1 cellular context compared by ENCODE assay signal in the genomic region with DNA sequence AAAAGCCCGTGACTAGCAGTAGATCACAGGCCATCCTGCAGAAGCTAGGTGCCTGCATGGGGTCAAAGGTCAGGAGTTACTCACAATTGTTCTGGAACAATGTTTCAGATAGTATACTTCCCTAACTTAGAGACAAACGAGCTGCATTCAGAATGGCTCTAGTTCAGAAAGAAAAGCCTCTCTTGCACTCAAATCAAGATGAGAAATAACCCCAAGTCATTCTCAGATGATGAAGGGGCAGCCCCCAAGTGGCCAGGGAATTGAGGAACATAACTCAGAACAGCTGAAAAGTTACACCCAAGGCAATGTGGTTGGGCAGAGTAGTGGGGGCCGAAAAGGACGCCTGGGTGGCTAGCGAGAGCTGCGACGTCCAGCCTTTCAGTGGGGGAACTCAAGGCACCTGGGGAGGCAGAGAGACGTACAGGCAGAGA.
TF ChIP-seq lines count a peak whose summit lies in the region.

No MANE protein-coding gene starts in this region.

TF ChIP-seq in K562, 482 proteins besides CTCF, POLR2A, EP300 and RAD21 (continued from another document):
- TF ChIP-seq, protein P1, sequence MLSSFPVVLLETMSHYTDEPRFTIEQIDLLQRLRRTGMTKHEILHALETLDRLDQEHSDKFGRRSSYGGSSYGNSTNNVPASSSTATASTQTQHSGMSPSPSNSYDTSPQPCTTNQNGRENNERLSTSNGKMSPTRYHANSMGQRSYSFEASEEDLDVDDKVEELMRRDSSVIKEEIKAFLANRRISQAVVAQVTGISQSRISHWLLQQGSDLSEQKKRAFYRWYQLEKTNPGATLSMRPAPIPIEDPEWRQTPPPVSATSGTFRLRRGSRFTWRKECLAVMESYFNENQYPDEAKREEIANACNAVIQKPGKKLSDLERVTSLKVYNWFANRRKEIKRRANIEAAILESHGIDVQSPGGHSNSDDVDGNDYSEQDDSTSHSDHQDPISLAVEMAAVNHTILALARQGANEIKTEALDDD (IDR thresholded peaks at IDR 0.05), result peak; percentile 50; the same call in 1 of the 2 replicates
- TF ChIP-seq SLC30A9 (CRISPR knock-in tag; IDR thresholded peaks at IDR 0.05) (no peak), HCFC1 (IDR thresholded peaks at IDR 0.05; ENCODE audit: low read depth, low read length) (no peak), CBX1 (IDR thresholded peaks at IDR 0.05; ENCODE audit: low read depth) (no peak), CEBPB (tag; IDR thresholded peaks at IDR 0.05) (no peak), NR2C1 (IDR thresholded peaks at IDR 0.05) (peak; percentile 83), NR2C1 (tag; IDR thresholded peaks at IDR 0.05) (peak; percentile 89), ZBTB7A (IDR thresholded peaks at IDR 0.05; ENCODE audit: borderline replicate concordance, control insufficient read depth, low read depth, low read length) (no peak), PHB (CRISPR knock-in tag; IDR thresholded peaks at IDR 0.05) (no peak)
- TF ChIP-seq, protein P2, sequence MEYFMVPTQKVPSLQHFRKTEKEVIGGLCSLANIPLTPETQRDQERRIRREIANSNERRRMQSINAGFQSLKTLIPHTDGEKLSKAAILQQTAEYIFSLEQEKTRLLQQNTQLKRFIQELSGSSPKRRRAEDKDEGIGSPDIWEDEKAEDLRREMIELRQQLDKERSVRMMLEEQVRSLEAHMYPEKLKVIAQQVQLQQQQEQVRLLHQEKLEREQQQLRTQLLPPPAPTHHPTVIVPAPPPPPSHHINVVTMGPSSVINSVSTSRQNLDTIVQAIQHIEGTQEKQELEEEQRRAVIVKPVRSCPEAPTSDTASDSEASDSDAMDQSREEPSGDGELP (CRISPR knock-in tag; IDR thresholded peaks at IDR 0.05; ENCODE audit: borderline replicate concordance), result 0 out of 2 replicates have a peak, but pooled peaks have one; percentile 20
- TF ChIP-seq, protein P3, sequence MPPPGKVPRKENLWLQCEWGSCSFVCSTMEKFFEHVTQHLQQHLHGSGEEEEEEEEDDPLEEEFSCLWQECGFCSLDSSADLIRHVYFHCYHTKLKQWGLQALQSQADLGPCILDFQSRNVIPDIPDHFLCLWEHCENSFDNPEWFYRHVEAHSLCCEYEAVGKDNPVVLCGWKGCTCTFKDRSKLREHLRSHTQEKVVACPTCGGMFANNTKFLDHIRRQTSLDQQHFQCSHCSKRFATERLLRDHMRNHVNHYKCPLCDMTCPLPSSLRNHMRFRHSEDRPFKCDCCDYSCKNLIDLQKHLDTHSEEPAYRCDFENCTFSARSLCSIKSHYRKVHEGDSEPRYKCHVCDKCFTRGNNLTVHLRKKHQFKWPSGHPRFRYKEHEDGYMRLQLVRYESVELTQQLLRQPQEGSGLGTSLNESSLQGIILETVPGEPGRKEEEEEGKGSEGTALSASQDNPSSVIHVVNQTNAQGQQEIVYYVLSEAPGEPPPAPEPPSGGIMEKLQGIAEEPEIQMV (tag; conservative IDR thresholded peaks at IDR 0.05; ENCODE audit: low read depth), result no peak
